ENCODE assay signal across 1 cellular context in genomic region chr7:101308245-101309085, GRCh38.
TF ChIP-seq lines count a peak whose summit lies in the region.

No MANE protein-coding gene starts in this region.

TF ChIP-seq in HepG2, 621 proteins besides CTCF, POLR2A, EP300 and RAD21 (continued from another document and continues in another):
- TF ChIP-seq ZBTB33 (CRISPR knock-in tag; IDR thresholded peaks at IDR 0.05), result no peak
- peak; percentile 58 for TF ChIP-seq HIVEP1 (CRISPR knock-in tag; IDR thresholded peaks at IDR 0.05)
- peak; percentile 31; the same call in 1 of the 2 replicates for TF ChIP-seq ZBTB7B (CRISPR knock-in tag; IDR thresholded peaks at IDR 0.05)
- no peak for TF ChIP-seq DNMT3B (CRISPR knock-in tag; conservative IDR thresholded peaks at IDR 0.05)
- peak; percentile 91; the same call in 1 of the 2 replicates for TF ChIP-seq ZNF343 (CRISPR knock-in tag; IDR thresholded peaks at IDR 0.05)
- no peak; the same call in 1 of the 2 replicates for TF ChIP-seq ZNF138 (CRISPR knock-in tag; IDR thresholded peaks at IDR 0.05; ENCODE audit: low read depth)
- TF ChIP-seq ZNF230 (CRISPR knock-in tag; IDR thresholded peaks at IDR 0.05), result no peak; the same call in 1 of the 2 replicates
- peak; percentile 31; the same call in 1 of the 2 replicates for TF ChIP-seq REPIN1 (CRISPR knock-in tag; IDR thresholded peaks at IDR 0.05; ENCODE audit: borderline replicate concordance, low read depth)
- peak; percentile 1; the same call in 1 of the 2 replicates for TF ChIP-seq ZNF691 (CRISPR knock-in tag; IDR thresholded peaks at IDR 0.05; ENCODE audit: borderline replicate concordance, low read depth)
- no peak for TF ChIP-seq GLI4 (CRISPR knock-in tag; IDR thresholded peaks at IDR 0.05; ENCODE audit: borderline replicate concordance)
- TF ChIP-seq THAP7 (CRISPR knock-in tag; IDR thresholded peaks at IDR 0.05), result peak; percentile 66; the same call in 1 of the 2 replicates
- TF ChIP-seq HMGA1 (CRISPR knock-in tag; conservative IDR thresholded peaks at IDR 0.05), result no peak
- no peak for TF ChIP-seq ZNF572 (CRISPR knock-in tag; IDR thresholded peaks at IDR 0.05)
- no peak for TF ChIP-seq SOX13 (IDR thresholded peaks at IDR 0.05)
- TF ChIP-seq SOX13 (CRISPR knock-in tag; conservative IDR thresholded peaks at IDR 0.05 in 1 of 2, IDR thresholded peaks at IDR 0.05 in 1 of 2), result no peak; a peak in 1 of 4 replicates
- TF ChIP-seq ZHX2 (IDR thresholded peaks at IDR 0.05; ENCODE audit: low read depth), result no peak
- TF ChIP-seq ZHX2 (CRISPR knock-in tag; IDR thresholded peaks at IDR 0.05; ENCODE audit: borderline replicate concordance), result no peak
- TF ChIP-seq ZNF724P (CRISPR knock-in tag; IDR thresholded peaks at IDR 0.05; ENCODE audit: borderline replicate concordance), result peak; percentile 50; the same call in 1 of the 2 replicates
- peak; percentile 37; the same call in 1 of the 2 replicates for TF ChIP-seq THAP9 (CRISPR knock-in tag; IDR thresholded peaks at IDR 0.05; ENCODE audit: borderline replicate concordance)
- TF ChIP-seq SAP130 (CRISPR knock-in tag; IDR thresholded peaks at IDR 0.05; ENCODE audit: low read depth), result peak; percentile 67
- peak; percentile 92 for TF ChIP-seq ZNF687 (CRISPR knock-in tag; IDR thresholded peaks at IDR 0.05)
- no peak for TF ChIP-seq SATB2 (CRISPR knock-in tag; IDR thresholded peaks at IDR 0.05)
- no peak for TF ChIP-seq ATF6 (CRISPR knock-in tag; conservative IDR thresholded peaks at IDR 0.05)
- TF ChIP-seq ZNF280B (CRISPR knock-in tag; IDR thresholded peaks at IDR 0.05; ENCODE audit: borderline replicate concordance), result no peak
- TF ChIP-seq KDM1A (CRISPR knock-in tag; IDR thresholded peaks at IDR 0.05), result no peak
- TF ChIP-seq ZNF136 (CRISPR knock-in tag; IDR thresholded peaks at IDR 0.05; ENCODE audit: low read depth), result no peak
- TF ChIP-seq SPEN (CRISPR knock-in tag; IDR thresholded peaks at IDR 0.05; ENCODE audit: low read depth), result 0 out of 2 replicates have a peak, but pooled peaks have one; percentile 20
- no peak; the same call in 1 of the 2 replicates for TF ChIP-seq EED (CRISPR knock-in tag; IDR thresholded peaks at IDR 0.05)
- TF ChIP-seq ZNF296 (CRISPR knock-in tag; conservative IDR thresholded peaks at IDR 0.05), result no peak
- TF ChIP-seq CCAR2 (optimal IDR thresholded peaks at IDR 0.05; ENCODE audit: low read depth, low read length), result no peak
- no peak for TF ChIP-seq JUN (CRISPR knock-in tag; IDR thresholded peaks at IDR 0.05)
- TF ChIP-seq ZSCAN21 (CRISPR knock-in tag; IDR thresholded peaks at IDR 0.05; ENCODE audit: borderline replicate concordance), result 0 out of 2 replicates have a peak, but pooled peaks have one; percentile 49
- no peak for TF ChIP-seq TIGD3 (CRISPR knock-in tag; IDR thresholded peaks at IDR 0.05; ENCODE audit: borderline replicate concordance)
- TF ChIP-seq NFATC3 (CRISPR knock-in tag; IDR thresholded peaks at IDR 0.05), result no peak
- no peak for TF ChIP-seq ZNF816 (CRISPR knock-in tag; IDR thresholded peaks at IDR 0.05; ENCODE audit: borderline replicate concordance)
- no peak for TF ChIP-seq MAFK (conservative IDR thresholded peaks at IDR 0.05 in 1 of 2, IDR thresholded peaks at IDR 0.05 in 1 of 2; ENCODE audit: low read length in 2 of 2)
- peak; percentile 6; the same call in 1 of the 2 replicates for TF ChIP-seq ZNF768 (CRISPR knock-in tag; IDR thresholded peaks at IDR 0.05)
- peak; percentile 65; the same call in 1 of the 2 replicates for TF ChIP-seq ZFX (CRISPR knock-in tag; IDR thresholded peaks at IDR 0.05; ENCODE audit: low read depth)
